In genomic region chr1:17759114-17759513, GRCh38 we compare ENCODE assay signal across 12 cellular contexts. TPM values are rescaled to one million over a fixed set of nuclear protein-coding genes. Genes with fewer than 3 reads are reported as not detected.
DNase-seq lines count a peak whose midpoint lies in the region; ATAC-seq, FAIRE-seq and TF ChIP-seq lines count a peak whose summit lies in the region.
"Had no signal": no experiment of that assay in that cellular context is flagged by ENCODE, and none has a peak within 500 bp of the region (broad histone marks: within the 10 kb centered on the region; RNA-seq: fewer than 3 reads in every experiment).

No MANE protein-coding gene starts in this region.

- no peak for FAIRE-seq in HepG2 (lab: Jason Lieb, UNC)
- FAIRE-seq: islet of Langerhans had no signal

- H3K27me3 ChIP-seq in SU-DHL-6 (ENCODE audit: low read length) = no peaks in the 10 kb centered on the region
- peaks cover 5 to 19% of the 10 kb centered on the region in 2 experiments; a peak in 4 of 5 replicates for H3K27me3 ChIP-seq in HepG2 (ENCODE audit: control insufficient read depth in 1 of 2, insufficient read depth in 2 of 2, low read length in 2 of 2)

- H3K36me3 ChIP-seq in SU-DHL-6 (ENCODE audit: low read length) (no peaks in the 10 kb centered on the region), HepG2 (replicated peaks in 1 of 2; ENCODE audit: control insufficient read depth in 1 of 2, insufficient read depth in 2 of 2, low read length in 2 of 2) (no peaks in the 10 kb centered on the region)

- no peaks in the 10 kb centered on the region for H3F3A ChIP-seq in SU-DHL-6 (ENCODE audit: insufficient read depth)

- H3K27me3 Mint-ChIP-seq in effector memory CD8-positive, alpha-beta T cell = peaks cover 0 to 9% of the 10 kb centered on the region in 2 donors
- H3K27me3 Mint-ChIP-seq: activated naive CD4-positive, alpha-beta T cell treated with anti-CD3 and anti-CD28 coated beads, Interleukin-2, amount 10 ng/mL, durations not matched to agents 7 days and 5 days had no signal

- no peaks in the 10 kb centered on the region for H3K9me2 ChIP-seq in SU-DHL-6 (replicated peaks; ENCODE audit: insufficient read depth, low read length)

- no peaks in the 10 kb centered on the region for H3K36me3 Mint-ChIP-seq in effector memory CD8-positive, alpha-beta T cell (ENCODE audit: insufficient read depth)
- H3K36me3 Mint-ChIP-seq: activated naive CD4-positive, alpha-beta T cell treated with anti-CD3 and anti-CD28 coated beads, Interleukin-2, amount 10 ng/mL, durations not matched to agents 7 days and 5 days had no signal

- BruUV-seq in HepG2 (replicated peaks; lab: Mats Ljungman, UMichigan) = no TSS peak

- H3K4me3 Mint-ChIP-seq in effector memory CD8-positive, alpha-beta T cell = no peak overlapping the region
- H3K4me3 Mint-ChIP-seq: activated naive CD4-positive, alpha-beta T cell treated with anti-CD3 and anti-CD28 coated beads, Interleukin-2, amount 10 ng/mL, durations not matched to agents 7 days and 5 days; T-helper 1 cell treated with Interleukin-12 subunit alpha and Interleukin-12 subunit beta and Interleukin-4 antibody, amounts not matched to agents 30 μg/mL and 1 μg/mL, for 36 hours had no signal

- no peak for TF ChIP-seq POLR2A in HepG2 (IDR thresholded peaks at IDR 0.05; ENCODE audit: insufficient read depth in 1 of 2, low read depth in 2 of 2, low read length in 2 of 2)

- no peaks in the 10 kb centered on the region for H3K4me1 ChIP-seq in HepG2 (ENCODE audit: insufficient read depth, low read length)

- CTCF ChIA-PET in HepG2 (lab: Yijun Ruan, JAX; ENCODE audit: low intra/inter-chr PET ratio, low total read pairs) = no interaction called here

- H3K9ac ChIP-seq in SU-DHL-6 (ENCODE audit: low read length) = no peak overlapping the region
- H3K9ac ChIP-seq in HepG2 (ENCODE audit: insufficient read depth, low read depth, low read length) = no peak overlapping the region

- no peak overlapping the region for H3K27ac Mint-ChIP-seq in effector memory CD8-positive, alpha-beta T cell
- H3K27ac Mint-ChIP-seq: activated naive CD4-positive, alpha-beta T cell treated with anti-CD3 and anti-CD28 coated beads, Interleukin-2, amount 10 ng/mL, durations not matched to agents 7 days and 5 days; T-helper 1 cell treated with Interleukin-12 subunit alpha and Interleukin-12 subunit beta and Interleukin-4 antibody, amounts not matched to agents 30 μg/mL and 1 μg/mL, for 36 hours had no signal

- no peaks in the 10 kb centered on the region for H3K4me1 Mint-ChIP-seq in effector memory CD8-positive, alpha-beta T cell (ENCODE audit: low read depth in 2 of 2)
- H3K4me1 Mint-ChIP-seq: activated naive CD4-positive, alpha-beta T cell treated with anti-CD3 and anti-CD28 coated beads, Interleukin-2, amount 10 ng/mL, durations not matched to agents 7 days and 5 days had no signal

- H3K4me2 ChIP-seq in SU-DHL-6 (ENCODE audit: low read depth, low read length, poor library complexity, severe bottlenecking) = no peak overlapping the region
- H3K4me2 ChIP-seq in HepG2 (ENCODE audit: low read depth, low read length) = no peak overlapping the region

- TF ChIP-seq CTCF in GM20000 (IDR thresholded peaks at IDR 0.05; ENCODE audit: extremely low read depth, missing control alignments) (peak; percentile 6), SU-DHL-6 (IDR thresholded peaks at IDR 0.05; ENCODE audit: insufficient read depth, low read length, poor library complexity, severe bottlenecking) (peak; percentile 28), HepG2 (CRISPR knock-in tag; IDR thresholded peaks at IDR 0.05) (peak; percentile 55)

- ATAC-seq in HepG2 (no peak), GM18873 (IDR thresholded peaks at IDR 0.05; ENCODE audit: low FRiP score, unreplicated experiment) (no peak)
- ATAC-seq in effector memory CD8-positive, alpha-beta T cell (replicated peaks) = no peak

- no peak for TF ChIP-seq RAD21 in HepG2 (CRISPR knock-in tag; IDR thresholded peaks at IDR 0.05)

- peak; percentile 66 for DNase-seq in DMS 273 (lab: John Stamatoyannopoulos, UW; ENCODE audit: unreplicated experiment)
- DNase-seq in DMS 273 treated with DMSO at 0.1 percent for 48 hours (lab: John Stamatoyannopoulos, UW) = no peak
- DNase-seq in GM20000 (ENCODE audit: low spot score) = no peak
- peak; percentile 13 for DNase-seq in HepG2 (ENCODE audit: low spot score)
- no peak for DNase-seq in effector memory CD8-positive, alpha-beta T cell
- DNase-seq in NK-92 treated with Interleukin-12 subunit alpha and Interleukin-12 subunit beta, amount 100 ng/mL, for 24 hours (lab: John Stamatoyannopoulos, UW) = no peak
- DNase-seq: activated naive CD4-positive, alpha-beta T cell treated with anti-CD3 and anti-CD28 coated beads, Interleukin-2, amount 10 ng/mL, durations not matched to agents 7 days and 5 days had no signal

- peaks cover 28% of the 10 kb centered on the region for H3K9me3 ChIP-seq in SU-DHL-6 (ENCODE audit: insufficient read depth, low read length)
- peaks cover 38% of the 10 kb centered on the region for H3K9me3 ChIP-seq in HepG2 (ENCODE audit: low read length)

- H3K9me3 Mint-ChIP-seq in effector memory CD8-positive, alpha-beta T cell = peaks cover 19 to 23% of the 10 kb centered on the region in 2 donors

- H3K79me2 ChIP-seq in SU-DHL-6 (ENCODE audit: insufficient read depth, low read length) (no peaks in the 10 kb centered on the region), HepG2 (ENCODE audit: insufficient read depth, low read length) (no peaks in the 10 kb centered on the region)

- 57% methylated on average over 1 of the region's 7 CpGs for WGBS in HepG2 (ENCODE audit: low lambda C conversion rate)

- H2AFZ ChIP-seq in SU-DHL-6 (ENCODE audit: low read depth, low read length, severe bottlenecking) (no peak overlapping the region), HepG2 (ENCODE audit: low read length) (no peak overlapping the region)

- H3K27ac ChIP-seq in SU-DHL-6 (ENCODE audit: low read depth, low read length) (no peak overlapping the region), HepG2 (ENCODE audit: extremely low read length, insufficient read depth, low read length) (no peak overlapping the region)

- no peak overlapping the region for H3K4me3 ChIP-seq in SU-DHL-6 (ENCODE audit: insufficient read depth, low read length, poor library complexity, severe bottlenecking)
- H3K4me3 ChIP-seq in HepG2 (replicated peaks in 1 of 3; ENCODE audit: insufficient read depth in 1 of 3, low read depth in 2 of 3, low read length in 3 of 3) = no peak overlapping the region

- intact Hi-C loops in HepG2 (cut with micrococcal nuclease; ENCODE audit: unreplicated experiment) = no loop called here

- TF ChIP-seq EP300 in HepG2 (IDR thresholded peaks at IDR 0.05; ENCODE audit: low read depth in 2 of 2, low read length in 2 of 2) (no peak), HepG2 (CRISPR knock-in tag; IDR thresholded peaks at IDR 0.05; ENCODE audit: borderline replicate concordance) (no peak)

- in situ Hi-C loops in HepG2 (cut with HindIII; ENCODE audit: extremely low pct_ligation_motif_present, low pct_unique_long_range_greater_than_20kb) = no loop called here

- POLR2A ChIA-PET in HepG2 (lab: Yijun Ruan, JAX) = no interaction called here

- H4K20me1 ChIP-seq in SU-DHL-6 (ENCODE audit: low read depth, low read length) (no peaks in the 10 kb centered on the region), HepG2 (ENCODE audit: insufficient read depth, low read length) (no peaks in the 10 kb centered on the region)

TF ChIP-seq in HepG2, 621 proteins besides CTCF, POLR2A, EP300 and RAD21 (continues in another document):
- peak; percentile 80; the same call in 1 of the 2 replicates for TF ChIP-seq MYC (CRISPR knock-in tag; IDR thresholded peaks at IDR 0.05; ENCODE audit: borderline replicate concordance)

RNA-seq across cellular contexts. Expression of gene ACTL8, which starts 4.0 kb away (rescaled TPM):
- 0.64 and 1.0 TPM in 2 replicates for total RNA-seq in HepG2 (2016; rRNA removed; fragmentation: Illumina TruSeq; extraction: Trizol)
- not detected in 2 replicates for total RNA-seq in HepG2 (2016; cell fraction: cytosol; rRNA removed; fragmentation: Illumina TruSeq; extraction: Trizol; ENCODE audit: low read depth)
- 0.64 and 0.74 TPM in 2 replicates for total RNA-seq in HepG2 (2016; cell fraction: insoluble cytoplasmic fraction; rRNA removed; fragmentation: Illumina TruSeq; extraction: Trizol)
- total RNA-seq in HepG2 (2016; cell fraction: membrane; rRNA removed; fragmentation: Illumina TruSeq; extraction: Trizol) = 0.09 TPM in 1 of 2 replicates, not detected in the other
- 0.22 TPM in 1 of 2 replicates, not detected in the other for total RNA-seq in HepG2 (2016; cell fraction: nucleus; rRNA removed; fragmentation: Illumina TruSeq; extraction: Trizol)
- 0.05 and 0.09 TPM in 2 replicates for polyA plus RNA-seq in HepG2 (2011; rRNA removed)
- polyA plus RNA-seq in HepG2 (2011; cell fraction: cytosol; rRNA removed) = 0.03 and 0.12 TPM in 2 replicates
- polyA plus RNA-seq in HepG2 (2011; cell fraction: nucleus; rRNA removed) = not detected in 2 replicates
- 0.21 TPM in 1 of 2 replicates, not detected in the other for polyA plus RNA-seq in HepG2 (2012)
- polyA plus RNA-seq in HepG2 (2016; cell fraction: cytosol; fragmentation: Illumina TruSeq; extraction: Trizol; ENCODE audit: low read depth) = not detected in 2 replicates
- polyA plus RNA-seq in HepG2 (2016; cell fraction: insoluble cytoplasmic fraction; fragmentation: Illumina TruSeq; extraction: Trizol; ENCODE audit: low read depth) = 0.90 and 0.96 TPM in 2 replicates
- polyA plus RNA-seq in HepG2 (2016; cell fraction: membrane; fragmentation: Illumina TruSeq; extraction: Trizol; ENCODE audit: low read depth) = not detected in 2 replicates
- not detected in 2 replicates for polyA plus RNA-seq in HepG2 (2016; cell fraction: nucleus; fragmentation: Illumina TruSeq; extraction: Trizol; ENCODE audit: insufficient read depth, low read depth)
- polyA minus RNA-seq in HepG2 (2011; rRNA and poly(A)+ RNA removed; ENCODE audit: low replicate concordance) = 0.08 and 18.1 TPM in 2 replicates
- polyA minus RNA-seq in HepG2 (2011; cell fraction: cytosol; rRNA and poly(A)+ RNA removed) = not detected in 2 replicates
- not detected in 2 replicates for polyA minus RNA-seq in HepG2 (2011; cell fraction: nucleus; rRNA and poly(A)+ RNA removed)
- total RNA-seq: A172 had no signal

Comparison
In these comparisons a context has a peak if more than half of its experiments do, and no peak if none do; other contexts are left out.
1. DNase-seq: peak in DMS 273 (single experiment) and HepG2 (single experiment); none in DMS 273 treated with DMSO at 0.1 percent for 48 hours (single experiment), GM20000 (single experiment), effector memory CD8-positive, alpha-beta T cell (0 of 3) and NK-92 treated with Interleukin-12 subunit alpha and Interleukin-12 subunit beta, amount 100 ng/mL, for 24 hours (single experiment).
2. Peak in every context shown above with its lines, with median percentiles within 50 percentile points of each other: CTCF ChIP-seq.